ENCODE assay signal across 2 cellular contexts in genomic region chr3:128983293-128984069, GRCh38.
TF ChIP-seq lines count a peak whose summit lies in the region.

No MANE protein-coding gene starts in this region.

TF ChIP-seq in WTC11, 78 proteins besides CTCF, POLR2A, EP300 and RAD21 (continues in another document):
- TF ChIP-seq GTF2I (CRISPR knock-in tag; conservative IDR thresholded peaks at IDR 0.05): no peak
- no peak for TF ChIP-seq ZSCAN18 (CRISPR knock-in tag; IDR thresholded peaks at IDR 0.05)
- no peak for TF ChIP-seq CDX4 (CRISPR knock-in tag; IDR thresholded peaks at IDR 0.05; ENCODE audit: borderline replicate concordance)
- no peak for TF ChIP-seq SMAD3 (CRISPR knock-in tag; IDR thresholded peaks at IDR 0.05; ENCODE audit: borderline replicate concordance)
- TF ChIP-seq TCF7 (CRISPR knock-in tag; IDR thresholded peaks at IDR 0.05; ENCODE audit: low read depth): no peak
- TF ChIP-seq SP1 (CRISPR knock-in tag; conservative IDR thresholded peaks at IDR 0.05): no peak
- no peak for TF ChIP-seq PRDM15 (CRISPR knock-in tag; IDR thresholded peaks at IDR 0.05)
- no peak for TF ChIP-seq CBFB (CRISPR knock-in tag; IDR thresholded peaks at IDR 0.05; ENCODE audit: low read depth)
- TF ChIP-seq RORB (CRISPR knock-in tag; IDR thresholded peaks at IDR 0.05): no peak
- no peak for TF ChIP-seq E2F1 (CRISPR knock-in tag; IDR thresholded peaks at IDR 0.05)
- no peak for TF ChIP-seq ATF6 (CRISPR knock-in tag; IDR thresholded peaks at IDR 0.05)
- TF ChIP-seq GABPB1 (CRISPR knock-in tag; IDR thresholded peaks at IDR 0.05): no peak
- no peak for TF ChIP-seq PRRX2 (CRISPR knock-in tag; IDR thresholded peaks at IDR 0.05)
- TF ChIP-seq EMX1 (CRISPR knock-in tag; IDR thresholded peaks at IDR 0.05): no peak
- no peak for TF ChIP-seq AR (CRISPR knock-in tag; IDR thresholded peaks at IDR 0.05)

TF ChIP-seq in HepG2, 621 proteins besides CTCF, POLR2A, EP300 and RAD21:
- TF ChIP-seq ZNF800 (CRISPR knock-in tag; IDR thresholded peaks at IDR 0.05): no peak
- TF ChIP-seq ISX (CRISPR knock-in tag; conservative IDR thresholded peaks at IDR 0.05): no peak
- no peak for TF ChIP-seq TCF7L2 (IDR thresholded peaks at IDR 0.05; ENCODE audit: low read depth, low read length)
- no peak for TF ChIP-seq SOX6 (IDR thresholded peaks at IDR 0.05)
- TF ChIP-seq SOX6 (CRISPR knock-in tag; IDR thresholded peaks at IDR 0.05): no peak
- no peak for TF ChIP-seq NBN (conservative IDR thresholded peaks at IDR 0.05)
- TF ChIP-seq ZNF883 (CRISPR knock-in tag; IDR thresholded peaks at IDR 0.05; ENCODE audit: not compliant biosample characterization): no peak
- no peak for TF ChIP-seq ZNF747 (CRISPR knock-in tag; IDR thresholded peaks at IDR 0.05; ENCODE audit: borderline replicate concordance)
- TF ChIP-seq SMAD9 (CRISPR knock-in tag; IDR thresholded peaks at IDR 0.05): no peak
- TF ChIP-seq MAFK (conservative IDR thresholded peaks at IDR 0.05 in 1 of 2, IDR thresholded peaks at IDR 0.05 in 1 of 2; ENCODE audit: low read length in 2 of 2): no peak
- TF ChIP-seq ZNF773 (CRISPR knock-in tag; IDR thresholded peaks at IDR 0.05; ENCODE audit: borderline replicate concordance): no peak
- TF ChIP-seq TRIM24 (CRISPR knock-in tag; IDR thresholded peaks at IDR 0.05): no peak
- no peak for TF ChIP-seq ZNF687 (CRISPR knock-in tag; IDR thresholded peaks at IDR 0.05)
- no peak for TF ChIP-seq ZFP36L1 (CRISPR knock-in tag; IDR thresholded peaks at IDR 0.05)
- no peak for TF ChIP-seq IKZF4 (CRISPR knock-in tag; IDR thresholded peaks at IDR 0.05; ENCODE audit: borderline replicate concordance, low read depth, not compliant biosample characterization)
- TF ChIP-seq SKI (IDR thresholded peaks at IDR 0.05; ENCODE audit: partially characterized antibody): no peak
- TF ChIP-seq TCF12 (IDR thresholded peaks at IDR 0.05): no peak
- no peak for TF ChIP-seq TCF12 (CRISPR knock-in tag; IDR thresholded peaks at IDR 0.05)
- no peak for TF ChIP-seq HOMEZ (CRISPR knock-in tag; IDR thresholded peaks at IDR 0.05; ENCODE audit: low read depth)
- TF ChIP-seq FOXO4 (CRISPR knock-in tag; conservative IDR thresholded peaks at IDR 0.05): no peak
- TF ChIP-seq PHF20 (CRISPR knock-in tag; IDR thresholded peaks at IDR 0.05): no peak
